In genomic region chr1:60156371-60156770, GRCh38 we compare ENCODE assay signal across 1 cellular context.
TF ChIP-seq lines count a peak whose summit lies in the region.

No MANE protein-coding gene starts in this region.

TF ChIP-seq in endothelial cell of umbilical vein, 7 proteins besides CTCF, POLR2A, EP300 and RAD21 (continued from another document):
- TF ChIP-seq, protein P1, sequence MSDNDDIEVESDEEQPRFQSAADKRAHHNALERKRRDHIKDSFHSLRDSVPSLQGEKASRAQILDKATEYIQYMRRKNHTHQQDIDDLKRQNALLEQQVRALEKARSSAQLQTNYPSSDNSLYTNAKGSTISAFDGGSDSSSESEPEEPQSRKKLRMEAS (IDR thresholded peaks at IDR 0.05; ENCODE audit: insufficient read depth, insufficient read length) = no peak
- TF ChIP-seq JUN (IDR thresholded peaks at IDR 0.05; ENCODE audit: borderline replicate concordance, insufficient read depth, insufficient read length, low read depth) = no peak
TF ChIP-seq in endothelial cell of umbilical vein: peak in this region for 0.
